9 cellular contexts compared by ENCODE assay signal in the genomic region with DNA sequence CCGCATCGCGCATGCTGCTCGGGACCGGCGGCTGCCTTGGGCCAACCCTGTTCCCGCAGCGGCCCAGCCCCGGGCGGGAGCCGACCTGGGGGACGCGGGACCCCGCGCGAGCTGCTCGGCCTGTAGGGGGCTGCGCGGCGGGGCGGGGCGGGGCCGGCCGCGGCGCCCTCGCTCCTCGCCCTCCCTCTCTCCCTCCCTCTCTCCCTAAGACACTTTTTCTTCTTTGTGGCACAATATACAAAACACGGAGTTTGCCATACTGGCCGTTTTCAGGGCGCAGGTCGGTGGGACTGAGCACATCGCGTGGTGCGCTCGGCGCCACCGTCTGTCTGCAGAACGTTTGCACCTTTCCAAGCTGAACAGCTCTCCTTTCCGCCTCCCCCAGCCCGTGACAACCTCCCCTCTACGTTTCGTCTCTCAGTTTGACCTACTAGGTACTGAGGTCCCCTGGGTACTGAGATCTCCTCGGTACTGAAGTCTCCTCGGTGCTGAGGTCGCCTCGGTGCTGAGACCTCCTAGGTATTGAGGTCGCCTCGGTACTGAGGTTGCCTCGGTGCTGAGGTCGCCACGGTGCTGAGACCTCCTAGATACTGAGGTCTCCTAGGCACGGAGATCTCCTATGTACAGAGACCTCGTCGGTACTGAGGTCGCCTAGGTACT.
A peak's percentile ranks its signal among the peaks of the same experiment; 100 is the strongest.
DNase-seq lines count a peak whose midpoint lies in the region; ATAC-seq, FAIRE-seq and TF ChIP-seq lines count a peak whose summit lies in the region.
"Had no signal": no experiment of that assay in that cellular context is flagged by ENCODE, and none has a peak within 500 bp of the region (broad histone marks: within the 10 kb centered on the region; RNA-seq: fewer than 3 reads in every experiment).

No MANE protein-coding gene starts in this region.

- H3K4me1 Mint-ChIP-seq in T-helper 17 cell (peaks cover 4% of the 10 kb centered on the region), glutamatergic neuron (ENCODE audit: low read depth, unreplicated experiment) (no peaks in the 10 kb centered on the region)

- peak overlapping the region; percentile 92 for H3K4me3 Mint-ChIP-seq in T-helper 17 cell
- H3K4me3 Mint-ChIP-seq in glutamatergic neuron (ENCODE audit: unreplicated experiment), result peak overlapping the region; percentile 93

- H3K9me3 ChIP-seq in heart left ventricle, result no peaks in the 10 kb centered on the region
- no peaks in the 10 kb centered on the region for H3K9me3 ChIP-seq in T-helper 17 cell (ENCODE audit: control insufficient read depth, low read length, poor library complexity, severe bottlenecking)
- H3K9me3 ChIP-seq in upper lobe of left lung, result no peaks in the 10 kb centered on the region

- ATAC-seq in heart left ventricle (no peak), Right ventricle myocardium inferior (no peak), T-helper 17 cell (peak; percentile 5), upper lobe of left lung (ENCODE audit: low FRiP score in 2 of 2) (no peak)

- H3K27me3 Mint-ChIP-seq in T-helper 17 cell (no peaks in the 10 kb centered on the region), glutamatergic neuron (ENCODE audit: unreplicated experiment) (peaks cover 3% of the 10 kb centered on the region)

- TF ChIP-seq CTCF in heart left ventricle (IDR thresholded peaks at IDR 0.05) (no peak), glutamatergic neuron (IDR thresholded peaks at IDR 0.05; ENCODE audit: partially characterized antibody, unreplicated experiment) (no peak), upper lobe of left lung (IDR thresholded peaks at IDR 0.05) (peak in 2 of 6 experiments; percentile 12 to 29), D721Med (IDR thresholded peaks at IDR 0.05; ENCODE audit: insufficient read depth, missing control alignments) (no peak)

- H3K27ac Mint-ChIP-seq in T-helper 17 cell (peak overlapping the region; percentile 43), glutamatergic neuron (ENCODE audit: unreplicated experiment) (peak overlapping the region; percentile 55)

- no peak for DNase-seq in heart left ventricle
- no peak for DNase-seq in Right ventricle myocardium inferior (ENCODE audit: missing footprints)
- peak in 2 of 3 donors; percentile 8 to 23 for DNase-seq in T-helper 17 cell
- peak; percentile 27 for DNase-seq in glutamatergic neuron
- no peak for DNase-seq in upper lobe of left lung
- no peak for DNase-seq in stimulated activated CD4-positive, alpha-beta T cell treated with anti-CD3 and anti-CD28 coated beads, Interleukin-2, amount 100 ng/mL, for 48 hours
- DNase-seq in D721Med (ENCODE audit: insufficient read length, low spot score), result no peak
- no peak for DNase-seq in NCI-H446 (lab: John Stamatoyannopoulos, UW)
- DNase-seq: DND-41 had no signal

- 24 to 39% (median 37%) methylated on average over 27 to 53 of the region's 56 CpGs; no CpG with 5 or more reads in 1 of the 4 donors for WGBS in heart left ventricle, 4 donors
- WGBS in upper lobe of left lung, 2 donors, result 21 to 54% methylated on average over 29 to 46 of the region's 56 CpGs

- TF ChIP-seq POLR2A in heart left ventricle (IDR thresholded peaks at IDR 0.05), result no peak
- TF ChIP-seq POLR2A in upper lobe of left lung (IDR thresholded peaks at IDR 0.05), result no peak

- H3K9me3 Mint-ChIP-seq in glutamatergic neuron (ENCODE audit: unreplicated experiment), result no peaks in the 10 kb centered on the region

- H3K4me1 ChIP-seq in heart left ventricle (peaks cover 0 to 4% (median 0%) of the 10 kb centered on the region in 12 donors), upper lobe of left lung (no peaks in the 10 kb centered on the region)

- H3K4me3 ChIP-seq in heart left ventricle, result peak overlapping the region in 8 of 12 donors; percentile 28 to 53 (median 34)
- peak overlapping the region in 3 of 4 donors; percentile 40 to 43 (median 40) for H3K4me3 ChIP-seq in upper lobe of left lung

- intact Hi-C loops in heart left ventricle (cut with DNase I), result no loop called here
- intact Hi-C loops in Right ventricle myocardium inferior (cut with DNase I), result no loop called here

- no peaks in the 10 kb centered on the region for H3K36me3 Mint-ChIP-seq in T-helper 17 cell (ENCODE audit: low read depth)
- no peaks in the 10 kb centered on the region for H3K36me3 Mint-ChIP-seq in glutamatergic neuron (ENCODE audit: unreplicated experiment)

- FAIRE-seq in D721Med (lab: Jason Lieb, UNC), result no peak

- H3K36me3 ChIP-seq in heart left ventricle, result no peaks in the 10 kb centered on the region
- no peaks in the 10 kb centered on the region for H3K36me3 ChIP-seq in upper lobe of left lung

- H3K27me3 ChIP-seq in heart left ventricle (no peaks in the 10 kb centered on the region), upper lobe of left lung (no peaks in the 10 kb centered on the region)

- no peak for TF ChIP-seq EP300 in upper lobe of left lung (IDR thresholded peaks at IDR 0.05)

- H3K27ac ChIP-seq in heart left ventricle, result no peak overlapping the region
- H3K27ac ChIP-seq in upper lobe of left lung, result peak overlapping the region in 1 of 4 donors; percentile 31

Comparison
In these comparisons a context has a peak if more than half of its experiments do, and no peak if none do; other contexts are left out.
1. DNase-seq: peak in T-helper 17 cell (2 of 3) and glutamatergic neuron (single experiment); none in heart left ventricle (0 of 5), Right ventricle myocardium inferior (single experiment), upper lobe of left lung (0 of 2), stimulated activated CD4-positive, alpha-beta T cell treated with anti-CD3 and anti-CD28 coated beads, Interleukin-2, amount 100 ng/mL, for 48 hours (0 of 2), D721Med (single experiment) and NCI-H446 (0 of 2).